In the genomic region with DNA sequence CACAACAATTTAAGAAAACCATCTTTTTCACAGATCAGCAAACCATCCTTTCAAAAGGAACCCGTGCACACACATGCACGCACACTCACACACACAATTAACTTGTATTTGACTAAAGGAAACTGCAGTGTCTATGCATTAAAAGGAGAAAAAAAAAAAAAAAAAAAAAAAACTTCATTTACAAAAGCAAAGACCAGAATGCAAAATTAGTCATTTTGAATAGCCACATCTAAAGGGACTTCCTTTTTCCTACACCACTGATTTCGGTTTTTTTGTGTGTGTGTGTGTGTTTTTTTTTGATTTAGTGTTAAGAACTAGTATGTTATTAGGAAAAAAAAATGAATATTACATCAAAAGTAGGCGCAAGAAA, we compare ENCODE assay signal across 9 cellular contexts. TPM values are rescaled to one million over a fixed set of nuclear protein-coding genes. Genes with fewer than 3 reads are reported as not detected.
DNase-seq lines count a peak whose midpoint lies in the region; ATAC-seq, FAIRE-seq and TF ChIP-seq lines count a peak whose summit lies in the region.
"Had no signal": no experiment of that assay in that cellular context is flagged by ENCODE, and none has a peak within 500 bp of the region (broad histone marks: within the 10 kb centered on the region; RNA-seq: fewer than 3 reads in every experiment).

No MANE protein-coding gene starts in this region.

- peak overlapping the region; percentile 93 for H3K27ac ChIP-seq in DOHH2 (ENCODE audit: low read depth, low read length)
- peak overlapping the region; percentile 96 for H3K27ac ChIP-seq in ectodermal cell (ENCODE audit: insufficient read depth, low read depth, low read length, poor library complexity, severe bottlenecking)
- peak overlapping the region in 3 of 4 donors; percentile 94 to 99 (median 98) for H3K27ac ChIP-seq in pancreas

- H3K9me3 ChIP-seq in DOHH2 (ENCODE audit: control insufficient read depth, insufficient read depth, low read length) (no peaks in the 10 kb centered on the region), ectodermal cell (ENCODE audit: control insufficient read depth, low read length) (no peaks in the 10 kb centered on the region), pancreas (no peaks in the 10 kb centered on the region)

- H3K4me3 ChIP-seq in DOHH2 (ENCODE audit: low read length) (peak overlapping the region; percentile 89), ectodermal cell (ENCODE audit: insufficient read depth, low read depth, low read length) (no peak overlapping the region), pancreas (no peak overlapping the region)

- ATAC-seq in pancreas (no peak), GM19324 (IDR thresholded peaks at IDR 0.05; ENCODE audit: low FRiP score, unreplicated experiment) (no peak)

- peaks cover 20% of the 10 kb centered on the region for H3F3A ChIP-seq in DOHH2 (ENCODE audit: control insufficient read depth, insufficient read depth)

- H3K4me1 ChIP-seq in DOHH2 (ENCODE audit: control insufficient read depth, low read length), result peaks cover 76% of the 10 kb centered on the region
- H3K4me1 ChIP-seq in ectodermal cell (ENCODE audit: control insufficient read depth, insufficient read depth, low read length), result peaks cover 88% of the 10 kb centered on the region
- H3K4me1 ChIP-seq in pancreas, result peaks cover 51 to 72% (median 64%) of the 10 kb centered on the region in 3 donors

- no peak for FAIRE-seq in pancreas (lab: Jason Lieb, UNC)
- FAIRE-seq: G401.6 had no signal

- no peaks in the 10 kb centered on the region for H3K27me3 ChIP-seq in DOHH2 (ENCODE audit: control insufficient read depth, low read length)
- no peaks in the 10 kb centered on the region for H3K27me3 ChIP-seq in ectodermal cell (ENCODE audit: control insufficient read depth, insufficient read depth, low read length, poor library complexity, severe bottlenecking)
- H3K27me3 ChIP-seq in pancreas, result no peaks in the 10 kb centered on the region

- DNase-seq in MV-4-11 (lab: John Stamatoyannopoulos, UW), result peak; percentile 75
- no peak for DNase-seq in pancreas
- no peak for DNase-seq in KG1 (lab: John Stamatoyannopoulos, UW)
- DNase-seq in GF-D8 (lab: John Stamatoyannopoulos, UW), result no peak
- DNase-seq in globus pallidus (ENCODE audit: low spot score), result no peak

- H3K36me3 ChIP-seq in DOHH2 (ENCODE audit: control insufficient read depth, low read length), result peaks cover 90% of the 10 kb centered on the region
- H3K36me3 ChIP-seq in ectodermal cell (ENCODE audit: control insufficient read depth, insufficient read depth, low read length), result peaks cover under 1% of the 10 kb centered on the region
- H3K36me3 ChIP-seq in pancreas, result no peaks in the 10 kb centered on the region

- intact Hi-C loops in pancreas (cut with DNase I), result no loop called here

- WGBS in ectodermal cell, 2 experiments, result 34 to 52% methylated on average over 4 of the region's 4 CpGs
- 69 to 70% methylated on average over 4 of the region's 4 CpGs for WGBS in pancreas, 2 donors

- TF ChIP-seq CTCF in DOHH2 (IDR thresholded peaks at IDR 0.05; ENCODE audit: low read depth, low read length, poor library complexity, severe bottlenecking) (no peak), pancreas (IDR thresholded peaks at IDR 0.05) (no peak)

- peaks cover 11% of the 10 kb centered on the region for H4K20me1 ChIP-seq in DOHH2 (ENCODE audit: control insufficient read depth, insufficient read depth, low read depth, low read length)

- H3K79me2 ChIP-seq in DOHH2 (ENCODE audit: control insufficient read depth, low read length), result peaks cover 100% of the 10 kb centered on the region

- H3K4me2 ChIP-seq in DOHH2 (ENCODE audit: low read length), result peak overlapping the region; percentile 92

- H3K9me2 ChIP-seq in DOHH2 (replicated peaks; ENCODE audit: control insufficient read depth, low read length), result no peaks in the 10 kb centered on the region

RNA-seq across cellular contexts. Expression of gene ZMYND8, which starts 6.3 kb away (rescaled TPM):
- 69.3 TPM for polyA plus RNA-seq in ectodermal cell (2013, experiment 1 of 4)
- 67.7 TPM for polyA plus RNA-seq in ectodermal cell (2013, experiment 2 of 4)
- 51.1 TPM for polyA plus RNA-seq in ectodermal cell (2013, experiment 3 of 4)
- 46.2 TPM for polyA plus RNA-seq in ectodermal cell (2013, experiment 4 of 4)
- 10 to 100 TPM; 11.3 to 25.6 (median 18.5) TPM for total RNA-seq in pancreas
- 10 to 100 TPM; 10.8 to 13.9 TPM for polyA plus RNA-seq in pancreas
